ENCODE assay signal across 1 cellular context in genomic region chr2:169673106-169673505, GRCh38.
A peak's percentile ranks its signal among the peaks of the same experiment; 100 is the strongest.
TF ChIP-seq lines count a peak whose summit lies in the region.

No MANE protein-coding gene starts in this region.

TF ChIP-seq in K562, 482 proteins besides CTCF, POLR2A, EP300 and RAD21 (continued from another document):
- TF ChIP-seq, protein P1, sequence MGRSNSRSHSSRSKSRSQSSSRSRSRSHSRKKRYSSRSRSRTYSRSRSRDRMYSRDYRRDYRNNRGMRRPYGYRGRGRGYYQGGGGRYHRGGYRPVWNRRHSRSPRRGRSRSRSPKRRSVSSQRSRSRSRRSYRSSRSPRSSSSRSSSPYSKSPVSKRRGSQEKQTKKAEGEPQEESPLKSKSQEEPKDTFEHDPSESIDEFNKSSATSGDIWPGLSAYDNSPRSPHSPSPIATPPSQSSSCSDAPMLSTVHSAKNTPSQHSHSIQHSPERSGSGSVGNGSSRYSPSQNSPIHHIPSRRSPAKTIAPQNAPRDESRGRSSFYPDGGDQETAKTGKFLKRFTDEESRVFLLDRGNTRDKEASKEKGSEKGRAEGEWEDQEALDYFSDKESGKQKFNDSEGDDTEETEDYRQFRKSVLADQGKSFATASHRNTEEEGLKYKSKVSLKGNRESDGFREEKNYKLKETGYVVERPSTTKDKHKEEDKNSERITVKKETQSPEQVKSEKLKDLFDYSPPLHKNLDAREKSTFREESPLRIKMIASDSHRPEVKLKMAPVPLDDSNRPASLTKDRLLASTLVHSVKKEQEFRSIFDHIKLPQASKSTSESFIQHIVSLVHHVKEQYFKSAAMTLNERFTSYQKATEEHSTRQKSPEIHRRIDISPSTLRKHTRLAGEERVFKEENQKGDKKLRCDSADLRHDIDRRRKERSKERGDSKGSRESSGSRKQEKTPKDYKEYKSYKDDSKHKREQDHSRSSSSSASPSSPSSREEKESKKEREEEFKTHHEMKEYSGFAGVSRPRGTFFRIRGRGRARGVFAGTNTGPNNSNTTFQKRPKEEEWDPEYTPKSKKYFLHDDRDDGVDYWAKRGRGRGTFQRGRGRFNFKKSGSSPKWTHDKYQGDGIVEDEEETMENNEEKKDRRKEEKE (IDR thresholded peaks at IDR 0.05; ENCODE audit: borderline replicate concordance in 1 of 2, control insufficient read depth in 1 of 2, low read depth in 2 of 2, low read length in 1 of 2): no peak
- TF ChIP-seq TCF15 (CRISPR knock-in tag; IDR thresholded peaks at IDR 0.05): no peak
- TF ChIP-seq ZNF24 (IDR thresholded peaks at IDR 0.05): no peak
- no peak for TF ChIP-seq JUNB (CRISPR knock-in tag; conservative IDR thresholded peaks at IDR 0.05)
- no peak for TF ChIP-seq MTF1 (CRISPR knock-in tag; IDR thresholded peaks at IDR 0.05; ENCODE audit: borderline replicate concordance)
- TF ChIP-seq FOXM1 (IDR thresholded peaks at IDR 0.05; ENCODE audit: low read depth): no peak
- no peak for TF ChIP-seq FOXM1 (CRISPR knock-in tag; IDR thresholded peaks at IDR 0.05; ENCODE audit: low read depth)
- TF ChIP-seq ZNF561 (CRISPR knock-in tag; conservative IDR thresholded peaks at IDR 0.05): no peak
- TF ChIP-seq MTA2 (IDR thresholded peaks at IDR 0.05; ENCODE audit: low read depth): no peak
- TF ChIP-seq, protein P2, sequence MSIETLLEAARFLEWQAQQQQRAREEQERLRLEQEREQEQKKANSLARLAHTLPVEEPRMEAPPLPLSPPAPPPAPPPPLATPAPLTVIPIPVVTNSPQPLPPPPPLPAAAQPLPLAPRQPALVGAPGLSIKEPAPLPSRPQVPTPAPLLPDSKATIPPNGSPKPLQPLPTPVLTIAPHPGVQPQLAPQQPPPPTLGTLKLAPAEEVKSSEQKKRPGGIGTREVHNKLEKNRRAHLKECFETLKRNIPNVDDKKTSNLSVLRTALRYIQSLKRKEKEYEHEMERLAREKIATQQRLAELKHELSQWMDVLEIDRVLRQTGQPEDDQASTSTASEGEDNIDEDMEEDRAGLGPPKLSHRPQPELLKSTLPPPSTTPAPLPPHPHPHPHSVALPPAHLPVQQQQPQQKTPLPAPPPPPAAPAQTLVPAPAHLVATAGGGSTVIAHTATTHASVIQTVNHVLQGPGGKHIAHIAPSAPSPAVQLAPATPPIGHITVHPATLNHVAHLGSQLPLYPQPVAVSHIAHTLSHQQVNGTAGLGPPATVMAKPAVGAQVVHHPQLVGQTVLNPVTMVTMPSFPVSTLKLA (conservative IDR thresholded peaks at IDR 0.05): 0 out of 4 replicates have a peak, but pooled peaks of 1 of the 2 experiments have one; percentile 10
- TF ChIP-seq, protein P3, sequence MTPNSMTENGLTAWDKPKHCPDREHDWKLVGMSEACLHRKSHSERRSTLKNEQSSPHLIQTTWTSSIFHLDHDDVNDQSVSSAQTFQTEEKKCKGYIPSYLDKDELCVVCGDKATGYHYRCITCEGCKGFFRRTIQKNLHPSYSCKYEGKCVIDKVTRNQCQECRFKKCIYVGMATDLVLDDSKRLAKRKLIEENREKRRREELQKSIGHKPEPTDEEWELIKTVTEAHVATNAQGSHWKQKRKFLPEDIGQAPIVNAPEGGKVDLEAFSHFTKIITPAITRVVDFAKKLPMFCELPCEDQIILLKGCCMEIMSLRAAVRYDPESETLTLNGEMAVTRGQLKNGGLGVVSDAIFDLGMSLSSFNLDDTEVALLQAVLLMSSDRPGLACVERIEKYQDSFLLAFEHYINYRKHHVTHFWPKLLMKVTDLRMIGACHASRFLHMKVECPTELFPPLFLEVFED (CRISPR knock-in tag; conservative IDR thresholded peaks at IDR 0.05): no peak
- TF ChIP-seq ZNF316 (IDR thresholded peaks at IDR 0.05): 0 out of 2 replicates have a peak, but pooled peaks have one; percentile 17
- no peak for TF ChIP-seq TGIF2 (CRISPR knock-in tag; IDR thresholded peaks at IDR 0.05)
- no peak for TF ChIP-seq SP2 (IDR thresholded peaks at IDR 0.05; ENCODE audit: extremely low read depth, low read depth, low read length, poor library complexity, severe bottlenecking)
TF ChIP-seq in K562: peak in this region for 2.
